Comparison of ENCODE assay signal across 8 cellular contexts in genomic region chr11:35166369-35167360, GRCh38. TPM values are rescaled to one million over a fixed set of nuclear protein-coding genes. Genes with fewer than 3 reads are reported as not detected.
DNase-seq lines count a peak whose midpoint lies in the region; ATAC-seq lines count a peak whose summit lies in the region.

No MANE protein-coding gene starts in this region.

- ATAC-seq in HG03457 (IDR thresholded peaks at IDR 0.05; ENCODE audit: unreplicated experiment) (peak; percentile 1), left colon (no peak)
- ATAC-seq in activated naive CD8-positive, alpha-beta T cell treated with anti-CD3 and anti-CD28 coated beads, Interleukin-2, amount 10 ng/mL, durations not matched to agents 7 days and 5 days (ENCODE audit: low read depth), result peak; percentile 18

- H3K27me3 Mint-ChIP-seq in activated naive CD8-positive, alpha-beta T cell treated with anti-CD3 and anti-CD28 coated beads, Interleukin-2, amount 10 ng/mL, durations not matched to agents 7 days and 5 days, result no peaks in the 10 kb centered on the region

- intact Hi-C loops in left colon (cut with DNase I, micrococcal nuclease), result no loop called here

- H3K4me1 Mint-ChIP-seq in activated naive CD8-positive, alpha-beta T cell treated with anti-CD3 and anti-CD28 coated beads, Interleukin-2, amount 10 ng/mL, durations not matched to agents 7 days and 5 days, result peaks cover 88% of the 10 kb centered on the region

- peak overlapping the region; percentile 97 for H3K27ac Mint-ChIP-seq in activated naive CD8-positive, alpha-beta T cell treated with anti-CD3 and anti-CD28 coated beads, Interleukin-2, amount 10 ng/mL, durations not matched to agents 7 days and 5 days

- POLR2A ChIA-PET in activated naive CD8-positive, alpha-beta T cell treated with anti-CD3 and anti-CD28 coated beads, Interleukin-2, amount 10 ng/mL, durations not matched to agents 7 days and 5 days (lab: Charles Lee), result interaction anchor here (0.5 to 11.4 kb wide), 17 partner anchors 10 to 251 kb away, joined by 3 to 186 read pairs (median 4); partner anchors contain the start of gene CD44

- H3K4me3 Mint-ChIP-seq in activated naive CD8-positive, alpha-beta T cell treated with anti-CD3 and anti-CD28 coated beads, Interleukin-2, amount 10 ng/mL, durations not matched to agents 7 days and 5 days, result peak overlapping the region; percentile 81

- no peaks in the 10 kb centered on the region for H3K9me3 Mint-ChIP-seq in activated naive CD8-positive, alpha-beta T cell treated with anti-CD3 and anti-CD28 coated beads, Interleukin-2, amount 10 ng/mL, durations not matched to agents 7 days and 5 days

- peaks cover 49% of the 10 kb centered on the region for H3K36me3 Mint-ChIP-seq in activated naive CD8-positive, alpha-beta T cell treated with anti-CD3 and anti-CD28 coated beads, Interleukin-2, amount 10 ng/mL, durations not matched to agents 7 days and 5 days

- peak; percentile 73 for DNase-seq in activated CD8-positive, alpha-beta memory T cell treated with anti-CD3 and anti-CD28 coated beads for 24 hours
- no peak for DNase-seq in activated CD8-positive, alpha-beta memory T cell treated with anti-CD3 and anti-CD28 coated beads, Interleukin-2, amount 50 U/mL, for 4 hours
- no peak for DNase-seq in activated naive CD8-positive, alpha-beta T cell treated with anti-CD3 and anti-CD28 coated beads, Interleukin-2, amount 10 ng/mL, durations not matched to agents 7 days and 5 days
- DNase-seq in iris pigment epithelial cell (ENCODE audit: low read depth) (peak; percentile 93), stromal cell of bone marrow (ENCODE audit: low read depth) (peak; percentile 97), NCI-H524 (lab: John Stamatoyannopoulos, UW) (no peak), left colon (no peak)

RNA-seq across cellular contexts. Expression of gene CD44, which starts 27.7 kb away (rescaled TPM):
- total RNA-seq in activated naive CD8-positive, alpha-beta T cell treated with anti-CD3 and anti-CD28 coated beads, Interleukin-2, amount 10 ng/mL, durations not matched to agents 7 days and 5 days, result 100 to 1,000 TPM; 551 to 555 TPM
- total RNA-seq in left colon, result 100 to 1,000 TPM in 1 of 2 donors, 10 to 100 TPM in 1; 99.1 to 107 TPM

Comparison
In these comparisons a context has a peak if more than half of its experiments do, and no peak if none do; other contexts are left out.
1. DNase-seq: peak in activated CD8-positive, alpha-beta memory T cell treated with anti-CD3 and anti-CD28 coated beads for 24 hours (single experiment), iris pigment epithelial cell (single experiment) and stromal cell of bone marrow (single experiment); none in activated CD8-positive, alpha-beta memory T cell treated with anti-CD3 and anti-CD28 coated beads, Interleukin-2, amount 50 U/mL, for 4 hours (single experiment), activated naive CD8-positive, alpha-beta T cell treated with anti-CD3 and anti-CD28 coated beads, Interleukin-2, amount 10 ng/mL, durations not matched to agents 7 days and 5 days (single experiment), NCI-H524 (0 of 2) and left colon (0 of 2).
2. RNA of gene CD44, which starts 27.7 kb away (total RNA-seq): 551 to 555 TPM in activated naive CD8-positive, alpha-beta T cell treated with anti-CD3 and anti-CD28 coated beads, Interleukin-2, amount 10 ng/mL, durations not matched to agents 7 days and 5 days; 99.1 to 107 TPM in left colon; every median in the first group is over 4 times any median in the second.